Comparison of ENCODE assay signal across 1 cellular context in the genomic region with DNA sequence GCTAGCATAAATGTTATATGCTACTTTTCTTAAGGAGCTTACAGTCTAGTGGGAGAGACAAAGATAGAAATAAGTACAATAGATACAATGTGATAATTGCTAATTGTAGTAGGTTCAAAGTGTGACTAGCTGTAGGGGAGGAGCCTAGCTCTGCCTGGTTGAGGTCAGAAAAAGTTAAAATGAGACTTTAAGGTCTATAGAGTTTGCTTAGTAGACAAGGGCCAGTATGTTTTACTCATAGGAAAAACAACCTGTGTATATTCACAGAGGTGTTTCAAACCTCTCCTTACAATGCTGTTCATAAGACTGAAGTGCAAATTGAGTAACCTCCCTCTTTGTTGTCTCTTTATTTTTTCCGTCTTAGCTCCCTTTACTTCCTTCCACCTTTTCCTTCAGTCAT.
TF ChIP-seq lines count a peak whose summit lies in the region.

No MANE protein-coding gene starts in this region.

TF ChIP-seq in HepG2, 621 proteins besides CTCF, POLR2A, EP300 and RAD21:
- TF ChIP-seq ZFP1 (CRISPR knock-in tag; IDR thresholded peaks at IDR 0.05): no peak
- no peak for TF ChIP-seq ZFY (CRISPR knock-in tag; IDR thresholded peaks at IDR 0.05)
- TF ChIP-seq ZNF678 (CRISPR knock-in tag; IDR thresholded peaks at IDR 0.05): no peak
- TF ChIP-seq CHCHD3 (CRISPR knock-in tag; IDR thresholded peaks at IDR 0.05): no peak
- no peak for TF ChIP-seq ARHGAP35 (CRISPR knock-in tag; IDR thresholded peaks at IDR 0.05; ENCODE audit: borderline replicate concordance)
- no peak for TF ChIP-seq ERF (CRISPR knock-in tag; IDR thresholded peaks at IDR 0.05)
- TF ChIP-seq ZBTB3 (CRISPR knock-in tag; IDR thresholded peaks at IDR 0.05; ENCODE audit: borderline replicate concordance, low read depth): no peak
- TF ChIP-seq NFE2L1 (CRISPR knock-in tag; IDR thresholded peaks at IDR 0.05; ENCODE audit: borderline replicate concordance): no peak
- no peak for TF ChIP-seq ZNF333 (CRISPR knock-in tag; IDR thresholded peaks at IDR 0.05; ENCODE audit: borderline replicate concordance)
- no peak for TF ChIP-seq ZNF136 (CRISPR knock-in tag; IDR thresholded peaks at IDR 0.05; ENCODE audit: low read depth)
- no peak for TF ChIP-seq RFXAP (CRISPR knock-in tag; IDR thresholded peaks at IDR 0.05; ENCODE audit: borderline replicate concordance)
- TF ChIP-seq SMAD3 (CRISPR knock-in tag; IDR thresholded peaks at IDR 0.05): no peak
- TF ChIP-seq GATAD2A (CRISPR knock-in tag; IDR thresholded peaks at IDR 0.05): no peak
- TF ChIP-seq, protein P1, sequence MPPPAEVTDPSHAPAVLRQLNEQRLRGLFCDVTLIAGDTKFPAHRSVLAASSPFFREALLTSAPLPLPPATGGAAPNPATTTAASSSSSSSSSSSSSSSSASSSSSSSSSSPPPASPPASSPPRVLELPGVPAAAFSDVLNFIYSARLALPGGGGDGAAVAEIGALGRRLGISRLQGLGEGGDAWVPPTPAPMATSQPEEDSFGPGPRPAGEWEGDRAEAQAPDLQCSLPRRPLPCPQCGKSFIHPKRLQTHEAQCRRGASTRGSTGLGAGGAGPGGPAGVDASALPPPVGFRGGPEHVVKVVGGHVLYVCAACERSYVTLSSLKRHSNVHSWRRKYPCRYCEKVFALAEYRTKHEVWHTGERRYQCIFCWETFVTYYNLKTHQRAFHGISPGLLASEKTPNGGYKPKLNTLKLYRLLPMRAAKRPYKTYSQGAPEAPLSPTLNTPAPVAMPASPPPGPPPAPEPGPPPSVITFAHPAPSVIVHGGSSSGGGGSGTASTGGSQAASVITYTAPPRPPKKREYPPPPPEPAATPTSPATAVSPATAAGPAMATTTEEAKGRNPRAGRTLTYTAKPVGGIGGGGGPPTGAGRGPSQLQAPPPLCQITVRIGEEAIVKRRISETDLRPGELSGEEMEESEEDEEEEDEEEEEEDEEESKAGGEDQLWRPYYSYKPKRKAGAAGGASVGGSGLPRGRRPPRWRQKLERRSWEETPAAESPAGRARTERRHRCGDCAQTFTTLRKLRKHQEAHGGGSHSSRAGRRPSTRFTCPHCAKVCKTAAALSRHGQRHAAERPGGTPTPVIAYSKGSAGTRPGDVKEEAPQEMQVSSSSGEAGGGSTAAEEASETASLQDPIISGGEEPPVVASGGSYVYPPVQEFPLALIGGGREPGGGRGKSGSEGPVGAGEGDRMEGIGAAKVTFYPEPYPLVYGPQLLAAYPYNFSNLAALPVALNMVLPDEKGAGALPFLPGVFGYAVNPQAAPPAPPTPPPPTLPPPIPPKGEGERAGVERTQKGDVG (CRISPR knock-in tag; IDR thresholded peaks at IDR 0.05; ENCODE audit: borderline replicate concordance): no peak
- TF ChIP-seq ARNT (IDR thresholded peaks at IDR 0.05): no peak
